In the genomic region with DNA sequence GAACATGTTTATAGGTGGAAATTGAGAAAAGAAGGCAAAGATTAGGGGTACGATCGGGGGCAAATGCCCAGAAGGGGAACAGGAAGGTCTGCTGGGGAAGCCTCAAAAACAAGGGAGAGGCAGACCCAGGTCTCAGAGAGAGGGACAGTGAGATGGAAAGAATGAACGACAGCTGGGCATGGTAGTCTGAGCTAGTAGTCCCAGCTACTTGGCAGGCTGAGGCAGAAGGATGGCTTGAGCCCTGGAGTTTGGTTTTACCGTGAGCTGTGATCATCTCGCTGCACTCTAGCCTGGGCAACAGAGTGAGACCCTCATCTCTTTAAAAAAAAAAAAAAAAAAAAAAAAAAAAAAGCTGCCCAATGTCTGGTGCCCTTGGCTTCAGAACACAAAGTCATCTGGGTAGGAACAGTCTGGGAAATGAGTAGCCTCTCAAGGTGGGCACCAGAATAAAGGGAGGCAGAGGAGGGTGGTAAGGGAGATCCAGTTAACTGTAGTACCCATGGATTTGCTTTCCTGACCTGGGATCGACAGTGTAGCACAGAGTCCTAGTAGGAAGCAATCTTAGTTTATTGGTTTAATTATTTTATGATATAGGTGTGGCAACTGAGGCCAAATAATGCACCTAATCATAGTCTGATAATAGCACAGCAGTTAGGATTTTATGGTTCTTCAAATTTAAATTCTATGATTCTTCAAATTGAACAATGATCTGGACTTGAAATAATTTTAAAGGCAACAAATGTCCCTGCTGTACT, we compare ENCODE assay signal across 1 cellular context.
TF ChIP-seq lines count a peak whose summit lies in the region.

No MANE protein-coding gene starts in this region.

TF ChIP-seq in GM23338, 12 proteins besides CTCF, POLR2A, EP300 and RAD21 (continued from another document):
- TF ChIP-seq, protein P1, sequence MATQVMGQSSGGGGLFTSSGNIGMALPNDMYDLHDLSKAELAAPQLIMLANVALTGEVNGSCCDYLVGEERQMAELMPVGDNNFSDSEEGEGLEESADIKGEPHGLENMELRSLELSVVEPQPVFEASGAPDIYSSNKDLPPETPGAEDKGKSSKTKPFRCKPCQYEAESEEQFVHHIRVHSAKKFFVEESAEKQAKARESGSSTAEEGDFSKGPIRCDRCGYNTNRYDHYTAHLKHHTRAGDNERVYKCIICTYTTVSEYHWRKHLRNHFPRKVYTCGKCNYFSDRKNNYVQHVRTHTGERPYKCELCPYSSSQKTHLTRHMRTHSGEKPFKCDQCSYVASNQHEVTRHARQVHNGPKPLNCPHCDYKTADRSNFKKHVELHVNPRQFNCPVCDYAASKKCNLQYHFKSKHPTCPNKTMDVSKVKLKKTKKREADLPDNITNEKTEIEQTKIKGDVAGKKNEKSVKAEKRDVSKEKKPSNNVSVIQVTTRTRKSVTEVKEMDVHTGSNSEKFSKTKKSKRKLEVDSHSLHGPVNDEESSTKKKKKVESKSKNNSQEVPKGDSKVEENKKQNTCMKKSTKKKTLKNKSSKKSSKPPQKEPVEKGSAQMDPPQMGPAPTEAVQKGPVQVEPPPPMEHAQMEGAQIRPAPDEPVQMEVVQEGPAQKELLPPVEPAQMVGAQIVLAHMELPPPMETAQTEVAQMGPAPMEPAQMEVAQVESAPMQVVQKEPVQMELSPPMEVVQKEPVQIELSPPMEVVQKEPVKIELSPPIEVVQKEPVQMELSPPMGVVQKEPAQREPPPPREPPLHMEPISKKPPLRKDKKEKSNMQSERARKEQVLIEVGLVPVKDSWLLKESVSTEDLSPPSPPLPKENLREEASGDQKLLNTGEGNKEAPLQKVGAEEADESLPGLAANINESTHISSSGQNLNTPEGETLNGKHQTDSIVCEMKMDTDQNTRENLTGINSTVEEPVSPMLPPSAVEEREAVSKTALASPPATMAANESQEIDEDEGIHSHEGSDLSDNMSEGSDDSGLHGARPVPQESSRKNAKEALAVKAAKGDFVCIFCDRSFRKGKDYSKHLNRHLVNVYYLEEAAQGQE (IDR thresholded peaks at IDR 0.05; ENCODE audit: unreplicated experiment): no peak
- no peak for TF ChIP-seq CREB1 (CRISPR knock-in tag; IDR thresholded peaks at IDR 0.05; ENCODE audit: low read depth)
- TF ChIP-seq, protein P2, sequence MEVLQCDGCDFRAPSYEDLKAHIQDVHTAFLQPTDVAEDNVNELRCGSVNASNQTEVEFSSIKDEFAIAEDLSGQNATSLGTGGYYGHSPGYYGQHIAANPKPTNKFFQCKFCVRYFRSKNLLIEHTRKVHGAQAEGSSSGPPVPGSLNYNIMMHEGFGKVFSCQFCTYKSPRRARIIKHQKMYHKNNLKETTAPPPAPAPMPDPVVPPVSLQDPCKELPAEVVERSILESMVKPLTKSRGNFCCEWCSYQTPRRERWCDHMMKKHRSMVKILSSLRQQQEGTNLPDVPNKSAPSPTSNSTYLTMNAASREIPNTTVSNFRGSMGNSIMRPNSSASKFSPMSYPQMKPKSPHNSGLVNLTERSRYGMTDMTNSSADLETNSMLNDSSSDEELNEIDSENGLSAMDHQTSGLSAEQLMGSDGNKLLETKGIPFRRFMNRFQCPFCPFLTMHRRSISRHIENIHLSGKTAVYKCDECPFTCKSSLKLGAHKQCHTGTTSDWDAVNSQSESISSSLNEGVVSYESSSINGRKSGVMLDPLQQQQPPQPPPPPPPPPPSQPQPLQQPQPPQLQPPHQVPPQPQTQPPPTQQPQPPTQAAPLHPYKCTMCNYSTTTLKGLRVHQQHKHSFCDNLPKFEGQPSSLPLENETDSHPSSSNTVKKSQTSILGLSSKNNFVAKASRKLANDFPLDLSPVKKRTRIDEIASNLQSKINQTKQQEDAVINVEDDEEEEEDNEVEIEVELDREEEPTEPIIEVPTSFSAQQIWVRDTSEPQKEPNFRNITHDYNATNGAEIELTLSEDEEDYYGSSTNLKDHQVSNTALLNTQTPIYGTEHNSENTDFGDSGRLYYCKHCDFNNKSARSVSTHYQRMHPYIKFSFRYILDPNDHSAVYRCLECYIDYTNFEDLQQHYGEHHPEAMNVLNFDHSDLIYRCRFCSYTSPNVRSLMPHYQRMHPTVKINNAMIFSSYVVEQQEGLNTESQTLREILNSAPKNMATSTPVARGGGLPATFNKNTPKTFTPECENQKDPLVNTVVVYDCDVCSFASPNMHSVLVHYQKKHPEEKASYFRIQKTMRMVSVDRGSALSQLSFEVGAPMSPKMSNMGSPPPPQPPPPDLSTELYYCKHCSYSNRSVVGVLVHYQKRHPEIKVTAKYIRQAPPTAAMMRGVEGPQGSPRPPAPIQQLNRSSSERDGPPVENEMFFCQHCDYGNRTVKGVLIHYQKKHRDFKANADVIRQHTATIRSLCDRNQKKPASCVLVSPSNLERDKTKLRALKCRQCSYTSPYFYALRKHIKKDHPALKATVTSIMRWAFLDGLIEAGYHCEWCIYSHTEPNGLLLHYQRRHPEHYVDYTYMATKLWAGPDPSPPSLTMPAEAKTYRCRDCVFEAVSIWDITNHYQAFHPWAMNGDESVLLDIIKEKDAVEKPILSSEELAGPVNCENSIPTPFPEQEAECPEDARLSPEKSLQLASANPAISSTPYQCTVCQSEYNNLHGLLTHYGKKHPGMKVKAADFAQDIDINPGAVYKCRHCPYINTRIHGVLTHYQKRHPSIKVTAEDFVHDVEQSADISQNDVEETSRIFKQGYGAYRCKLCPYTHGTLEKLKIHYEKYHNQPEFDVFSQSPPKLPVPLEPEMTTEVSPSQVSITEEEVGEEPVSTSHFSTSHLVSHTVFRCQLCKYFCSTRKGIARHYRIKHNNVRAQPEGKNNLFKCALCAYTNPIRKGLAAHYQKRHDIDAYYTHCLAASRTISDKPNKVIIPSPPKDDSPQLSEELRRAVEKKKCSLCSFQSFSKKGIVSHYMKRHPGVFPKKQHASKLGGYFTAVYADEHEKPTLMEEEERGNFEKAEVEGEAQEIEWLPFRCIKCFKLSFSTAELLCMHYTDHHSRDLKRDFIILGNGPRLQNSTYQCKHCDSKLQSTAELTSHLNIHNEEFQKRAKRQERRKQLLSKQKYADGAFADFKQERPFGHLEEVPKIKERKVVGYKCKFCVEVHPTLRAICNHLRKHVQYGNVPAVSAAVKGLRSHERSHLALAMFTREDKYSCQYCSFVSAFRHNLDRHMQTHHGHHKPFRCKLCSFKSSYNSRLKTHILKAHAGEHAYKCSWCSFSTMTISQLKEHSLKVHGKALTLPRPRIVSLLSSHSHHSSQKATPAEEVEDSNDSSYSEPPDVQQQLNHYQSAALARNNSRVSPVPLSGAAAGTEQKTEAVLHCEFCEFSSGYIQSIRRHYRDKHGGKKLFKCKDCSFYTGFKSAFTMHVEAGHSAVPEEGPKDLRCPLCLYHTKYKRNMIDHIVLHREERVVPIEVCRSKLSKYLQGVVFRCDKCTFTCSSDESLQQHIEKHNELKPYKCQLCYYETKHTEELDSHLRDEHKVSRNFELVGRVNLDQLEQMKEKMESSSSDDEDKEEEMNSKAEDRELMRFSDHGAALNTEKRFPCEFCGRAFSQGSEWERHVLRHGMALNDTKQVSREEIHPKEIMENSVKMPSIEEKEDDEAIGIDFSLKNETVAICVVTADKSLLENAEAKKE (CRISPR knock-in tag; IDR thresholded peaks at IDR 0.05): no peak
- TF ChIP-seq POLR2AphosphoS5 (IDR thresholded peaks at IDR 0.05; ENCODE audit: low read depth): no peak
- TF ChIP-seq, protein P3, sequence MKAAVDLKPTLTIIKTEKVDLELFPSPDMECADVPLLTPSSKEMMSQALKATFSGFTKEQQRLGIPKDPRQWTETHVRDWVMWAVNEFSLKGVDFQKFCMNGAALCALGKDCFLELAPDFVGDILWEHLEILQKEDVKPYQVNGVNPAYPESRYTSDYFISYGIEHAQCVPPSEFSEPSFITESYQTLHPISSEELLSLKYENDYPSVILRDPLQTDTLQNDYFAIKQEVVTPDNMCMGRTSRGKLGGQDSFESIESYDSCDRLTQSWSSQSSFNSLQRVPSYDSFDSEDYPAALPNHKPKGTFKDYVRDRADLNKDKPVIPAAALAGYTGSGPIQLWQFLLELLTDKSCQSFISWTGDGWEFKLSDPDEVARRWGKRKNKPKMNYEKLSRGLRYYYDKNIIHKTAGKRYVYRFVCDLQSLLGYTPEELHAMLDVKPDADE (IDR thresholded peaks at IDR 0.05): no peak
